29 cellular contexts compared by ENCODE assay signal in genomic region chr14:85514487-85514886, GRCh38. TPM values are rescaled to one million over a fixed set of nuclear protein-coding genes. Genes with fewer than 3 reads are reported as not detected.
"Had no signal": no experiment of that assay in that cellular context is flagged by ENCODE, and none has a peak within 500 bp of the region (broad histone marks: within the 10 kb centered on the region; RNA-seq: fewer than 3 reads in every experiment).

No MANE protein-coding gene starts in this region.

- H3K9me3 ChIP-seq: esophagus muscularis mucosa, gastrocnemius medialis, heart left ventricle had no signal

- H3K36me3 ChIP-seq: brain microvascular endothelial cell, esophagus muscularis mucosa, gastrocnemius medialis, heart left ventricle had no signal

- H3K27me3 ChIP-seq: brain microvascular endothelial cell, dorsolateral prefrontal cortex, esophagus muscularis mucosa, foreskin keratinocyte, gastrocnemius medialis, heart left ventricle had no signal

- H3K4me3 ChIP-seq: coronary artery, dorsolateral prefrontal cortex, esophagus muscularis mucosa, gastrocnemius medialis, heart left ventricle had no signal

- FAIRE-seq: astrocyte, bronchial epithelial cell had no signal

- DNase-seq: activated CD4-positive, alpha-beta memory T cell treated with anti-CD3 and anti-CD28 coated beads, Interleukin-2, amount 10 ng/mL, durations not matched to agents 7 days and 5 days; activated CD4-positive, alpha-beta T cell treated with anti-CD3 and anti-CD28 coated beads for 36 hours; activated CD4-positive, alpha-beta T cell treated with anti-CD3 and anti-CD28 coated beads, Interleukin-2, amount 10 ng/mL, durations not matched to agents 24 days and 14 days; activated CD4-positive, alpha-beta T cell treated with anti-CD3 and anti-CD28 coated beads, Interleukin-2, amount 50 U/mL, for 4 hours; activated CD4-positive, CD25-positive, alpha-beta regulatory T cell; activated CD4-positive, CD25-positive, alpha-beta regulatory T cell treated with anti-CD3 and anti-CD28 coated beads, Interleukin-2, amount 50 U/mL, for 72 hours; activated CD8-positive, alpha-beta memory T cell treated with anti-CD3 and anti-CD28 coated beads, Interleukin-2, amount 50 U/mL, for 48 hours; activated gamma-delta T cell; activated naive CD4-positive, alpha-beta T cell; activated naive CD4-positive, alpha-beta T cell treated with anti-CD3 and anti-CD28 coated beads, Interleukin-2, amount 10 ng/mL, durations not matched to agents 7 days and 5 days; activated T-cell treated with anti-CD3 and anti-CD28 coated beads for 4 hours; activated T-cell treated with anti-CD3 and anti-CD28 coated beads, Interleukin-2, amount 50 U/mL, for 24 hours; activated T-cell treated with anti-CD3 and anti-CD28 coated beads, Interleukin-2, amount 50 U/mL, for 72 hours; amniotic stem cell; anterior cingulate cortex; brain microvascular endothelial cell; dorsolateral prefrontal cortex; effector memory CD4-positive, alpha-beta T cell; erythroblast; foreskin keratinocyte; gastrocnemius medialis; glutamatergic neuron; heart left ventricle; T-helper 2 cell had no signal

- ATAC-seq: activated CD4-positive, alpha-beta T cell treated with anti-CD3 and anti-CD28 coated beads for 36 hours; activated T-cell treated with anti-CD3 and anti-CD28 coated beads, Interleukin-2, amount 50 U/mL, for 72 hours; foreskin keratinocyte; gastrocnemius medialis; heart left ventricle had no signal

- H3K4me1 ChIP-seq: esophagus muscularis mucosa, gastrocnemius medialis had no signal

- H3K27ac ChIP-seq: brain microvascular endothelial cell, coronary artery, dorsolateral prefrontal cortex, esophagus muscularis mucosa, foreskin keratinocyte, gastrocnemius medialis, heart left ventricle had no signal

RNA-seq across cellular contexts. Expression of gene FLRT2, which starts 15.5 kb away (rescaled TPM):
- total RNA-seq: activated CD4-positive, alpha-beta memory T cell treated with anti-CD3 and anti-CD28 coated beads, Interleukin-2, amount 10 ng/mL, durations not matched to agents 7 days and 5 days; activated CD4-positive, alpha-beta T cell treated with anti-CD3 and anti-CD28 coated beads for 36 hours; activated CD4-positive, alpha-beta T cell treated with anti-CD3 and anti-CD28 coated beads, Interleukin-2, amount 10 ng/mL, durations not matched to agents 24 days and 14 days; activated T-cell treated with anti-CD3 and anti-CD28 coated beads, Interleukin-2, amount 50 U/mL, for 72 hours; T-helper 1 cell treated with Interleukin-12 subunit alpha and Interleukin-12 subunit beta and Interleukin-4 antibody, amounts not matched to agents 30 ng/mL and 1 ng/mL, for 36 hours had no signal
